1 cellular context compared by ENCODE assay signal in genomic region chr6:27823714-27824247, GRCh38.
TF ChIP-seq lines count a peak whose summit lies in the region.

No MANE protein-coding gene starts in this region.

TF ChIP-seq in HepG2, 621 proteins besides CTCF, POLR2A, EP300 and RAD21 (continued from another document):
- TF ChIP-seq ZSCAN9 (CRISPR knock-in tag; IDR thresholded peaks at IDR 0.05; ENCODE audit: borderline replicate concordance) (0 out of 2 replicates have a peak, but pooled peaks have one; percentile 62), THAP11 (CRISPR knock-in tag; IDR thresholded peaks at IDR 0.05) (peak; percentile 69; the same call in 1 of the 2 replicates), ETV5 (CRISPR knock-in tag; IDR thresholded peaks at IDR 0.05; ENCODE audit: borderline replicate concordance) (0 out of 2 replicates have a peak, but pooled peaks have one; percentile 32), KLF6 (CRISPR knock-in tag; IDR thresholded peaks at IDR 0.05) (peak; percentile 66; the same call in 1 of the 2 replicates), AFF4 (CRISPR knock-in tag; IDR thresholded peaks at IDR 0.05) (peak; percentile 92), ELF3 (CRISPR knock-in tag; IDR thresholded peaks at IDR 0.05) (peak; percentile 43), TFDP2 (CRISPR knock-in tag; IDR thresholded peaks at IDR 0.05) (peak; percentile 85), ZNF615 (CRISPR knock-in tag; IDR thresholded peaks at IDR 0.05; ENCODE audit: borderline replicate concordance) (0 out of 2 replicates have a peak, but pooled peaks have one; percentile 46), SALL1 (CRISPR knock-in tag; IDR thresholded peaks at IDR 0.05) (peak; percentile 42; the same call in 1 of the 2 replicates), NFKB2 (CRISPR knock-in tag; IDR thresholded peaks at IDR 0.05; ENCODE audit: borderline replicate concordance) (peak; percentile 59; the same call in 1 of the 2 replicates)
- TF ChIP-seq, protein P1, sequence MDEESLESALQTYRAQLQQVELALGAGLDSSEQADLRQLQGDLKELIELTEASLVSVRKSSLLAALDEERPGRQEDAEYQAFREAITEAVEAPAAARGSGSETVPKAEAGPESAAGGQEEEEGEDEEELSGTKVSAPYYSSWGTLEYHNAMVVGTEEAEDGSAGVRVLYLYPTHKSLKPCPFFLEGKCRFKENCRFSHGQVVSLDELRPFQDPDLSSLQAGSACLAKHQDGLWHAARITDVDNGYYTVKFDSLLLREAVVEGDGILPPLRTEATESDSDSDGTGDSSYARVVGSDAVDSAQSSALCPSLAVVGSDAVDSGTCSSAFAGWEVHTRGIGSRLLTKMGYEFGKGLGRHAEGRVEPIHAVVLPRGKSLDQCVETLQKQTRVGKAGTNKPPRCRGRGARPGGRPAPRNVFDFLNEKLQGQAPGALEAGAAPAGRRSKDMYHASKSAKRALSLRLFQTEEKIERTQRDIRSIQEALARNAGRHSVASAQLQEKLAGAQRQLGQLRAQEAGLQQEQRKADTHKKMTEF (CRISPR knock-in tag; IDR thresholded peaks at IDR 0.05), result peak; percentile 90; the same call in 1 of the 2 replicates
- TF ChIP-seq, protein P2, sequence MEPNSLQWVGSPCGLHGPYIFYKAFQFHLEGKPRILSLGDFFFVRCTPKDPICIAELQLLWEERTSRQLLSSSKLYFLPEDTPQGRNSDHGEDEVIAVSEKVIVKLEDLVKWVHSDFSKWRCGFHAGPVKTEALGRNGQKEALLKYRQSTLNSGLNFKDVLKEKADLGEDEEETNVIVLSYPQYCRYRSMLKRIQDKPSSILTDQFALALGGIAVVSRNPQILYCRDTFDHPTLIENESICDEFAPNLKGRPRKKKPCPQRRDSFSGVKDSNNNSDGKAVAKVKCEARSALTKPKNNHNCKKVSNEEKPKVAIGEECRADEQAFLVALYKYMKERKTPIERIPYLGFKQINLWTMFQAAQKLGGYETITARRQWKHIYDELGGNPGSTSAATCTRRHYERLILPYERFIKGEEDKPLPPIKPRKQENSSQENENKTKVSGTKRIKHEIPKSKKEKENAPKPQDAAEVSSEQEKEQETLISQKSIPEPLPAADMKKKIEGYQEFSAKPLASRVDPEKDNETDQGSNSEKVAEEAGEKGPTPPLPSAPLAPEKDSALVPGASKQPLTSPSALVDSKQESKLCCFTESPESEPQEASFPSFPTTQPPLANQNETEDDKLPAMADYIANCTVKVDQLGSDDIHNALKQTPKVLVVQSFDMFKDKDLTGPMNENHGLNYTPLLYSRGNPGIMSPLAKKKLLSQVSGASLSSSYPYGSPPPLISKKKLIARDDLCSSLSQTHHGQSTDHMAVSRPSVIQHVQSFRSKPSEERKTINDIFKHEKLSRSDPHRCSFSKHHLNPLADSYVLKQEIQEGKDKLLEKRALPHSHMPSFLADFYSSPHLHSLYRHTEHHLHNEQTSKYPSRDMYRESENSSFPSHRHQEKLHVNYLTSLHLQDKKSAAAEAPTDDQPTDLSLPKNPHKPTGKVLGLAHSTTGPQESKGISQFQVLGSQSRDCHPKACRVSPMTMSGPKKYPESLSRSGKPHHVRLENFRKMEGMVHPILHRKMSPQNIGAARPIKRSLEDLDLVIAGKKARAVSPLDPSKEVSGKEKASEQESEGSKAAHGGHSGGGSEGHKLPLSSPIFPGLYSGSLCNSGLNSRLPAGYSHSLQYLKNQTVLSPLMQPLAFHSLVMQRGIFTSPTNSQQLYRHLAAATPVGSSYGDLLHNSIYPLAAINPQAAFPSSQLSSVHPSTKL (CRISPR knock-in tag; IDR thresholded peaks at IDR 0.05), result peak; percentile 47
- TF ChIP-seq, protein P3, sequence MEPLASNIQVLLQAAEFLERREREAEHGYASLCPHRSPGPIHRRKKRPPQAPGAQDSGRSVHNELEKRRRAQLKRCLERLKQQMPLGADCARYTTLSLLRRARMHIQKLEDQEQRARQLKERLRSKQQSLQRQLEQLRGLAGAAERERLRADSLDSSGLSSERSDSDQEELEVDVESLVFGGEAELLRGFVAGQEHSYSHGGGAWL (CRISPR knock-in tag; IDR thresholded peaks at IDR 0.05), result 0 out of 2 replicates have a peak, but pooled peaks have one; percentile 35
